Comparison of ENCODE assay signal across 14 cellular contexts in the genomic region with DNA sequence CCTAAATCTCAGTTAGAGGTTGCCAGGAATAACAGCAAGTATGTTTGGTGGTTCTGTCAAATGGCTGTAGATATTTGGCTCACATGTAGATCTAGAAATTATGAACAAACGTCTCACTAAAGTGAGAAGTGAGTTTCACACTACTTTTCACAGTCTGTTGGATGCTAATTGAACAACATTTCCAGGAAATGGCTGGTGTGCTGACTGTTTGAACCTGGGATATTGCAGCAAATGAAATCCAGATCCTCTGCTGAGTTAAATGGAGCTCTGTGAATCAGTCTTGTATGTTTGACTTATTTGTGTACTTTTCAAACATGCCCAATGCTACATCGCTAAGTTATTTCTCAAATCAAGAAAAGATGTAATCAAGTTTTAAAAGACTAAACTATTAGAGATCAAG. TPM values are rescaled to one million over a fixed set of nuclear protein-coding genes. Genes with fewer than 3 reads are reported as not detected.
DNase-seq lines count a peak whose midpoint lies in the region; ATAC-seq and TF ChIP-seq lines count a peak whose summit lies in the region.
"Had no signal": no experiment of that assay in that cellular context is flagged by ENCODE, and none has a peak within 500 bp of the region (broad histone marks: within the 10 kb centered on the region; RNA-seq: fewer than 3 reads in every experiment).

No MANE protein-coding gene starts in this region.

- no peaks in the 10 kb centered on the region for H3K9me3 ChIP-seq in BLaER1 treated with 17β-estradiol and CSF1 and Interleukin-3, amounts not matched to agents 10 nM and 100 nM (replicated peaks in 1 of 11)
- H3K9me3 ChIP-seq in IMR-90 (ENCODE audit: control insufficient read depth, insufficient read depth, low read length): no peaks in the 10 kb centered on the region

- ATAC-seq in IMR-90 (ENCODE audit: low read depth) (no peak), HG03432 (IDR thresholded peaks at IDR 0.05; ENCODE audit: unreplicated experiment) (no peak), HG02678 (IDR thresholded peaks at IDR 0.05; ENCODE audit: unreplicated experiment) (no peak)
- peak; percentile 16 for ATAC-seq in effector memory CD8-positive, alpha-beta T cell (replicated peaks)

- peak overlapping the region; percentile 5; the same call in 1 of the 2 replicates for H2BK120ac ChIP-seq in IMR-90 (ENCODE audit: low read depth, low read length)

- H3K18ac ChIP-seq in IMR-90 (ENCODE audit: low read depth, low read length): 0 out of 2 replicates have a peak overlapping the region, but pooled peaks have one; percentile 11

- no peak overlapping the region for H2AK5ac ChIP-seq in IMR-90 (ENCODE audit: low read depth, low read length)

- H2AK9ac ChIP-seq in IMR-90 (replicated peaks; ENCODE audit: low read depth, low read length, poor library complexity): no peak overlapping the region

- no peak for DNase-seq in IMR-90
- DNase-seq in effector memory CD8-positive, alpha-beta T cell: no peak
- no peak for DNase-seq in mesothelial cell of epicardium (ENCODE audit: low spot score in 2 of 2, unreplicated experiment in 2 of 2)
- DNase-seq in DMS53 treated with DMSO at 0.1 percent for 48 hours (lab: John Stamatoyannopoulos, UW; ENCODE audit: unreplicated experiment): no peak
- no peak for DNase-seq in G401 (ENCODE audit: low spot score)
- DNase-seq: stimulated activated CD4-positive, alpha-beta T cell treated with anti-CD3 and anti-CD28 coated beads, Interleukin-4, amount 100 ng/mL, for 24 hours had no signal

- peak overlapping the region in 1 of 2 donors; percentile 14 for H3K4me3 Mint-ChIP-seq in effector memory CD8-positive, alpha-beta T cell
- no peak overlapping the region for H3K4me3 Mint-ChIP-seq in mesothelial cell of epicardium
- H3K4me3 Mint-ChIP-seq: B cell; dendritic cell treated with granulocyte-macrophage colony-stimulating factor and Interleukin-4, amounts not matched to agents 40 ng/mL and 50 ng/mL, for 4 days; memory B cell had no signal

- WGBS in IMR-90 (ENCODE audit: extremely low coverage in 2 of 2, insufficient read length in 1 of 2), 2 experiments: no CpG with 5 or more reads among the region's 2 CpGs

- TF ChIP-seq POLR2A in IMR-90 (IDR thresholded peaks at IDR 0.05; ENCODE audit: low read depth, low read length): no peak

- H2BK5ac ChIP-seq in IMR-90 (ENCODE audit: low read depth, low read length, poor library complexity, severe bottlenecking): no peak overlapping the region

- dilution Hi-C loops in IMR-90 (cut with HindIII; ENCODE audit: low sequenced_read_pairs, unreplicated experiment): no loop called here

- no TSS peak for BruUV-seq in IMR-90 (replicated peaks; lab: Mats Ljungman, UMichigan)

- peaks cover 31 to 38% of the 10 kb centered on the region in 2 donors for H3K4me1 Mint-ChIP-seq in effector memory CD8-positive, alpha-beta T cell (ENCODE audit: low read depth in 2 of 2)
- H3K4me1 Mint-ChIP-seq in mesothelial cell of epicardium: peaks cover 11% of the 10 kb centered on the region

- no peak overlapping the region for H2BK15ac ChIP-seq in IMR-90 (ENCODE audit: low read depth, low read length)

- H2BK20ac ChIP-seq in IMR-90 (ENCODE audit: low read depth, low read length): peak overlapping the region; percentile 21; the same call in 1 of the 2 replicates

- CTCF ChIA-PET in IMR-90 (lab: Yijun Ruan, JAX): interaction anchor here (0.8 to 1.3 kb wide), 3 partner anchors 73 to 221 kb away, joined by 4 to 5 read pairs (median 4); no protein-coding TSS in a partner anchor

- H4K5ac ChIP-seq in IMR-90 (ENCODE audit: low read depth, low read length): no peak overlapping the region

- H3K9ac ChIP-seq in BLaER1 treated with 17β-estradiol and CSF1 and Interleukin-3, amounts not matched to agents 10 nM and 100 nM: peak overlapping the region in 8 of 11 experiments; percentile 20 to 64 (median 38); a peak in 12 of 22 replicates
- no peak overlapping the region for H3K9ac ChIP-seq in IMR-90 (ENCODE audit: low read depth, low read length)

- H2AFZ ChIP-seq in IMR-90 (replicated peaks; ENCODE audit: low read length, poor library complexity): no peak overlapping the region

- intact Hi-C loops in IMR-90 (cut with micrococcal nuclease): loop anchor here (5.0 kb wide), 1 partner anchor 424 kb away; no protein-coding TSS in a partner anchor

- H3K36me3 ChIP-seq in BLaER1 treated with 17β-estradiol and CSF1 and Interleukin-3, amounts not matched to agents 10 nM and 100 nM: peaks cover 0 to 51% (median 19%) of the 10 kb centered on the region in 11 experiments; a peak in 12 of 22 replicates
- H3K36me3 ChIP-seq in IMR-90 (ENCODE audit: control insufficient read depth, insufficient read depth, low read length): 0 out of 2 replicates have a peak, but pooled peaks cover 1% of the 10 kb centered on the region

- no peaks in the 10 kb centered on the region for H3K27me3 ChIP-seq in BLaER1 treated with 17β-estradiol and CSF1 and Interleukin-3, amounts not matched to agents 10 nM and 100 nM
- H3K27me3 ChIP-seq in IMR-90 (ENCODE audit: control insufficient read depth, insufficient read depth, low read length): no peaks in the 10 kb centered on the region
- H3K27me3 ChIP-seq: foreskin keratinocyte had no signal

- peak overlapping the region in 10 of 11 experiments; percentile 35 to 96 (median 91); a peak in 19 of 22 replicates for H3K27ac ChIP-seq in BLaER1 treated with 17β-estradiol and CSF1 and Interleukin-3, amounts not matched to agents 10 nM and 100 nM
- no peak overlapping the region for H3K27ac ChIP-seq in IMR-90 (ENCODE audit: insufficient read depth, low read length)
- H3K27ac ChIP-seq: foreskin keratinocyte had no signal

- H3K9me3 Mint-ChIP-seq in effector memory CD8-positive, alpha-beta T cell: no peaks in the 10 kb centered on the region
- no peaks in the 10 kb centered on the region for H3K9me3 Mint-ChIP-seq in mesothelial cell of epicardium
- H3K9me3 Mint-ChIP-seq: activated T-helper 2 cell treated with anti-CD3 and anti-CD28 coated beads, Interferon-gamma antibody, Interleukin-2, Interleukin-4, amounts not matched to agents 10 μg/mL and 5 μg/mL and 100 μg/mL, durations not matched to agents 14 hours and 24 hours and 36 hours; dendritic cell treated with granulocyte-macrophage colony-stimulating factor and Interleukin-4, amounts not matched to agents 40 ng/mL and 50 ng/mL, for 4 days; memory B cell had no signal

- H3K4me1 ChIP-seq in BLaER1 treated with 17β-estradiol and CSF1 and Interleukin-3, amounts not matched to agents 10 nM and 100 nM: peaks cover 28 to 59% (median 55%) of the 10 kb centered on the region in 10 experiments
- H3K4me1 ChIP-seq in IMR-90 (ENCODE audit: control insufficient read depth, insufficient read depth, low read length): peaks cover 11% of the 10 kb centered on the region

- peak overlapping the region; percentile 4 to 81 for H3K27ac Mint-ChIP-seq in effector memory CD8-positive, alpha-beta T cell
- peak overlapping the region; percentile 11 for H3K27ac Mint-ChIP-seq in mesothelial cell of epicardium
- H3K27ac Mint-ChIP-seq: activated T-helper 2 cell treated with anti-CD3 and anti-CD28 coated beads, Interferon-gamma antibody, Interleukin-2, Interleukin-4, amounts not matched to agents 10 μg/mL and 5 μg/mL and 100 μg/mL, durations not matched to agents 14 hours and 24 hours and 36 hours; B cell; dendritic cell treated with granulocyte-macrophage colony-stimulating factor and Interleukin-4, amounts not matched to agents 40 ng/mL and 50 ng/mL, for 4 days; memory B cell had no signal

- 0 out of 4 replicates have a peak, but pooled peaks cover 0 to 4% of the 10 kb centered on the region in 2 experiments for H3K79me1 ChIP-seq in IMR-90 (ENCODE audit: low read depth in 1 of 2, low read length in 2 of 2)

- no peak for TF ChIP-seq CTCF in IMR-90 (conservative IDR thresholded peaks at IDR 0.05; ENCODE audit: low read depth, low read length)
- no peak for TF ChIP-seq CTCF in mesothelial cell of epicardium (IDR thresholded peaks at IDR 0.05; ENCODE audit: unreplicated experiment)

- peaks cover 7% of the 10 kb centered on the region for H3K9me1 ChIP-seq in IMR-90 (ENCODE audit: insufficient read depth, low read length)

- no peak overlapping the region for H4K8ac ChIP-seq in IMR-90 (ENCODE audit: low read depth in 2 of 2, low read length in 2 of 2)

- no peak overlapping the region for H3K56ac ChIP-seq in IMR-90 (ENCODE audit: extremely low read depth, insufficient read depth, low read length)

- no peak overlapping the region for H3K23ac ChIP-seq in IMR-90 (ENCODE audit: low read depth, low read length)

- peak overlapping the region in 8 of 11 experiments; percentile 39 to 96 (median 90); a peak in 15 of 22 replicates for H3K4me2 ChIP-seq in BLaER1 treated with 17β-estradiol and CSF1 and Interleukin-3, amounts not matched to agents 10 nM and 100 nM
- no peak overlapping the region for H3K4me2 ChIP-seq in IMR-90 (ENCODE audit: low read depth, low read length)

- no peak overlapping the region for H4K91ac ChIP-seq in IMR-90 (ENCODE audit: insufficient read depth, low read depth, low read length)

- POLR2A ChIA-PET in IMR-90 (lab: Charles Lee; ENCODE audit: unreplicated experiment): no interaction called here

- H4K20me1 ChIP-seq in BLaER1 treated with 17β-estradiol and CSF1 and Interleukin-3, amounts not matched to agents 10 nM and 100 nM: no peaks in the 10 kb centered on the region
- H4K20me1 ChIP-seq in IMR-90 (ENCODE audit: insufficient read depth, low read length): no peaks in the 10 kb centered on the region

- in situ Hi-C loops in IMR-90 (cut with MboI; ENCODE audit: low sequenced_read_pairs) (loop anchor here (5.0 to 10.0 kb wide), 2 partner anchors 214 to 427 kb away; no protein-coding TSS in a partner anchor), G401 (cut with HindIII; ENCODE audit: low sequenced_read_pairs) (no loop called here)

- no peak for TF ChIP-seq RAD21 in IMR-90 (IDR thresholded peaks at IDR 0.05; ENCODE audit: low read length)

- H3K36me3 Mint-ChIP-seq in effector memory CD8-positive, alpha-beta T cell (ENCODE audit: insufficient read depth): peaks cover 35% of the 10 kb centered on the region
- H3K36me3 Mint-ChIP-seq in mesothelial cell of epicardium: peaks cover 3% of the 10 kb centered on the region
- H3K36me3 Mint-ChIP-seq: memory B cell had no signal

- H3K4me3 ChIP-seq in BLaER1 treated with 17β-estradiol and CSF1 and Interleukin-3, amounts not matched to agents 10 nM and 100 nM: no peak overlapping the region
- H3K4me3 ChIP-seq in IMR-90 (ENCODE audit: insufficient read depth, low read depth, low read length): no peak overlapping the region

- H3K14ac ChIP-seq in IMR-90 (replicated peaks; ENCODE audit: low read depth, low read length): no peak overlapping the region

- H3K4ac ChIP-seq in IMR-90 (ENCODE audit: low read depth, low read length): no peak overlapping the region; the same call in 1 of the 2 replicates

- no peaks in the 10 kb centered on the region for H3K27me3 Mint-ChIP-seq in effector memory CD8-positive, alpha-beta T cell
- H3K27me3 Mint-ChIP-seq in mesothelial cell of epicardium (ENCODE audit: low read depth): no peaks in the 10 kb centered on the region
- H3K27me3 Mint-ChIP-seq: B cell; dendritic cell treated with granulocyte-macrophage colony-stimulating factor and Interleukin-4, amounts not matched to agents 40 ng/mL and 50 ng/mL, for 4 days; memory B cell had no signal

RNA-seq across cellular contexts. Expression of a gene that starts 21.3 kb away (rescaled TPM):
- total RNA-seq in IMR-90 (2012; rRNA removed) (36.7 and 89.2 TPM in 2 replicates), mesothelial cell of epicardium (74.6 to 78.8 TPM (median 75.1 TPM) in 3 replicates)
- polyA plus RNA-seq in IMR-90 (2012; rRNA removed): 25.6 and 36.5 TPM in 2 replicates
- 3.2 and 5.1 TPM in 2 replicates for polyA plus RNA-seq in IMR-90 (2012; cell fraction: cytosol; rRNA removed)
- 0.64 and 10.2 TPM in 2 replicates for polyA plus RNA-seq in IMR-90 (2012; cell fraction: nucleus; rRNA removed; ENCODE audit: low replicate concordance)
- 136 and 152 TPM in 2 replicates for total RNA-seq in G401 (2014; rRNA removed; shearing (Covaris generic))
